16 cellular contexts compared by ENCODE assay signal in the genomic region with DNA sequence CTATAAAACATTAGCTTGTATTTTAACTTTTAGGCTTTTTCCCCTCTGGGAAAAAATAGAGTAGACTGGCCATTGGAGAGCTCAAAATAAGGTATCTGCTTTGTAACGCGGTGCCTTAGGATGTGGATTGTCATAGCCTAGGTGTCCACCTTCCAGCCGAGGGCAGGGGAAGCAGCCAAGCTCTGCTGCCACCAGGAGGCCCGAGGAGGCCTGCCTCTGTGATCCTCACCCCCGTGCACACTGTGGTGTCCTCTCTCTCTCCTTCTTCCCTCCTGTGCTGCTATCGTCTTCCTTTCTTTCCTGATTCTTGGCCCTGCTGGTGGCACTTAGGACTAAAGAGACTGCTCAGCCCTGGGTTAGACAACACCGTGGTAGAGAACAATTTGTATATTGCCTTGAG. TPM values are rescaled to one million over a fixed set of nuclear protein-coding genes. Genes with fewer than 3 reads are reported as not detected.
A peak's percentile ranks its signal among the peaks of the same experiment; 100 is the strongest.
DNase-seq lines count a peak whose midpoint lies in the region; ATAC-seq and TF ChIP-seq lines count a peak whose summit lies in the region.
"Had no signal": no experiment of that assay in that cellular context is flagged by ENCODE, and none has a peak within 500 bp of the region (broad histone marks: within the 10 kb centered on the region; RNA-seq: fewer than 3 reads in every experiment).

No MANE protein-coding gene starts in this region.

- H3K27me3 Mint-ChIP-seq in stimulated activated naive B cell treated with anti-CD40 and anti-IgM and Interleukin-4, amounts not matched to agents 10 μg/mL and 1 μg/mL and 100 μg/mL, for 72 hours: no peaks in the 10 kb centered on the region
- H3K27me3 Mint-ChIP-seq: activated naive CD8-positive, alpha-beta T cell treated with anti-CD3 and anti-CD28 coated beads, Interleukin-2, amount 50 U/mL, for 24 hours had no signal

- H3K36me3 Mint-ChIP-seq in stimulated activated naive B cell treated with anti-CD40 and anti-IgM and Interleukin-4, amounts not matched to agents 10 μg/mL and 1 μg/mL and 100 μg/mL, for 72 hours: peaks cover 25 to 40% of the 10 kb centered on the region in 2 donors

- H4K20me1 ChIP-seq in osteoblast (ENCODE audit: insufficient read depth, low read length): peaks cover 97% of the 10 kb centered on the region

- peaks cover 46% of the 10 kb centered on the region for H3K4me1 ChIP-seq in osteoblast (ENCODE audit: insufficient read depth, low read length)

- peaks cover 32% of the 10 kb centered on the region for H3K36me3 ChIP-seq in osteoblast (ENCODE audit: insufficient read depth, low read length)

- no peak overlapping the region for H3K27ac Mint-ChIP-seq in stimulated activated naive B cell treated with anti-CD40 and anti-IgM and Interleukin-4, amounts not matched to agents 10 μg/mL and 1 μg/mL and 100 μg/mL, for 72 hours

- H3K4me3 ChIP-seq in fibroblast of the aortic adventitia (ENCODE audit: low read depth, low read length) (no peak overlapping the region), osteoblast (ENCODE audit: insufficient read depth, low read length) (no peak overlapping the region)
- H3K4me3 ChIP-seq: upper lobe of right lung had no signal

- peaks cover 97% of the 10 kb centered on the region for H3K79me2 ChIP-seq in osteoblast (ENCODE audit: insufficient read depth, low read length)

- no peaks in the 10 kb centered on the region for H3K9me3 Mint-ChIP-seq in stimulated activated naive B cell treated with anti-CD40 and anti-IgM and Interleukin-4, amounts not matched to agents 10 μg/mL and 1 μg/mL and 100 μg/mL, for 72 hours
- H3K9me3 Mint-ChIP-seq: activated naive CD8-positive, alpha-beta T cell treated with anti-CD3 and anti-CD28 coated beads, Interleukin-2, amount 50 U/mL, for 24 hours had no signal

- H3K27ac ChIP-seq in osteoblast (ENCODE audit: low read depth, low read length): no peak overlapping the region
- H3K27ac ChIP-seq: 22Rv1, upper lobe of right lung had no signal

- H3K4me1 Mint-ChIP-seq in stimulated activated naive B cell treated with anti-CD40 and anti-IgM and Interleukin-4, amounts not matched to agents 10 μg/mL and 1 μg/mL and 100 μg/mL, for 72 hours: peaks cover 33 to 80% of the 10 kb centered on the region in 2 donors

- no peak overlapping the region for H3K4me2 ChIP-seq in osteoblast (ENCODE audit: insufficient read depth, low read length)

- peak; percentile 18 for TF ChIP-seq CTCF in fibroblast of the aortic adventitia (IDR thresholded peaks at IDR 0.05; ENCODE audit: insufficient read depth, low read length)
- peak; percentile 17 for TF ChIP-seq CTCF in osteoblast (IDR thresholded peaks at IDR 0.05; ENCODE audit: extremely low read depth, low read depth, low read length)

- H3K4me3 Mint-ChIP-seq in stimulated activated naive B cell treated with anti-CD40 and anti-IgM and Interleukin-4, amounts not matched to agents 10 μg/mL and 1 μg/mL and 100 μg/mL, for 72 hours: no peak overlapping the region
- H3K4me3 Mint-ChIP-seq: activated naive CD8-positive, alpha-beta T cell treated with anti-CD3 and anti-CD28 coated beads, Interleukin-2, amount 50 U/mL, for 24 hours had no signal

- no peaks in the 10 kb centered on the region for H3K9me3 ChIP-seq in osteoblast (ENCODE audit: low read depth, low read length)
- H3K9me3 ChIP-seq: upper lobe of right lung had no signal

- DNase-seq in DMS 273 (lab: John Stamatoyannopoulos, UW; ENCODE audit: unreplicated experiment): peak; percentile 29
- DNase-seq in DMS 273 treated with DMSO at 0.1 percent for 48 hours (lab: John Stamatoyannopoulos, UW): no peak
- no peak for DNase-seq in fibroblast of the aortic adventitia (ENCODE audit: low read depth)
- no peak for DNase-seq in osteoblast (ENCODE audit: insufficient read length, low spot score, missing footprints)
- DNase-seq in OCI-M2 (lab: John Stamatoyannopoulos, UW; ENCODE audit: unreplicated experiment): no peak
- DNase-seq in NCI-H1436 (lab: John Stamatoyannopoulos, UW): no peak
- no peak for DNase-seq in stimulated activated naive B cell treated with anti-CD40 and anti-IgM and Interleukin-4, amounts not matched to agents 10 μg/mL and 1 μg/mL and 100 μg/mL, for 72 hours
- DNase-seq: activated CD4-positive, alpha-beta T cell treated with anti-CD3 and anti-CD28 coated beads for 48 hours; activated naive CD8-positive, alpha-beta T cell treated with anti-CD3 and anti-CD28 coated beads, Interleukin-2, amount 50 U/mL, for 24 hours; EL; left colon; upper lobe of right lung had no signal

- ATAC-seq in SK-N-SH treated with all-trans-retinoic acid at 6 μM for 48 hours: peak; percentile 53
- no peak for ATAC-seq in stimulated activated naive B cell treated with anti-CD40 and anti-IgM and Interleukin-4, amounts not matched to agents 10 μg/mL and 1 μg/mL and 100 μg/mL, for 72 hours (replicated peaks)
- ATAC-seq: activated naive CD8-positive, alpha-beta T cell treated with anti-CD3 and anti-CD28 coated beads, Interleukin-2, amount 50 U/mL, for 24 hours; left colon; upper lobe of right lung had no signal

- H2AFZ ChIP-seq in osteoblast (ENCODE audit: low read length): no peak overlapping the region

- H3K27me3 ChIP-seq in osteoblast (ENCODE audit: insufficient read depth, low read length): no peaks in the 10 kb centered on the region
- H3K27me3 ChIP-seq: upper lobe of right lung had no signal

TF ChIP-seq in SK-N-SH treated with all-trans-retinoic acid at 6 μM for 48 hours, 23 proteins besides CTCF, POLR2A, EP300 and RAD21:
- no peak for TF ChIP-seq TOX (CRISPR knock-in tag; IDR thresholded peaks at IDR 0.05; ENCODE audit: borderline replicate concordance)
- no peak for TF ChIP-seq CREB5 (CRISPR knock-in tag; IDR thresholded peaks at IDR 0.05; ENCODE audit: low read depth)
- no peak for TF ChIP-seq RARB (CRISPR knock-in tag; IDR thresholded peaks at IDR 0.05)
- TF ChIP-seq ARNTL (CRISPR knock-in tag; IDR thresholded peaks at IDR 0.05; ENCODE audit: borderline replicate concordance, low read depth): no peak

RNA-seq across cellular contexts. Expression of gene HNRNPM, which starts 11.3 kb away (rescaled TPM):
- 41.8 and 53.6 TPM in 2 replicates for total RNA-seq in fibroblast of the aortic adventitia (ENCODE audit: low replicate concordance)
- 37.7 and 39.4 TPM in 2 replicates for total RNA-seq in osteoblast

RNA-seq across cellular contexts. Expression of gene MARCHF2, which starts 43.0 kb away (rescaled TPM):
- total RNA-seq in fibroblast of the aortic adventitia (ENCODE audit: low replicate concordance) (11.1 and 68.2 TPM in 2 replicates), osteoblast (69.8 and 72.5 TPM in 2 replicates)

RNA-seq across cellular contexts. Expression of gene PRAM1, which starts 46.4 kb away (rescaled TPM):
- total RNA-seq in fibroblast of the aortic adventitia (ENCODE audit: low replicate concordance) (not detected in 2 replicates), osteoblast (under 0.01 TPM in 1 of 2 replicates, not detected in the other)
- total RNA-seq: LHCN-M2, pulmonary artery endothelial cell had no signal

RNA-seq across cellular contexts. Expression of gene ZNF414, which starts 57.9 kb away (rescaled TPM):
- 4.4 and 6.4 TPM in 2 replicates for total RNA-seq in fibroblast of the aortic adventitia (ENCODE audit: low replicate concordance)
- 2.9 and 6.9 TPM in 2 replicates for total RNA-seq in osteoblast
